1 cellular context compared by ENCODE assay signal in the genomic region with DNA sequence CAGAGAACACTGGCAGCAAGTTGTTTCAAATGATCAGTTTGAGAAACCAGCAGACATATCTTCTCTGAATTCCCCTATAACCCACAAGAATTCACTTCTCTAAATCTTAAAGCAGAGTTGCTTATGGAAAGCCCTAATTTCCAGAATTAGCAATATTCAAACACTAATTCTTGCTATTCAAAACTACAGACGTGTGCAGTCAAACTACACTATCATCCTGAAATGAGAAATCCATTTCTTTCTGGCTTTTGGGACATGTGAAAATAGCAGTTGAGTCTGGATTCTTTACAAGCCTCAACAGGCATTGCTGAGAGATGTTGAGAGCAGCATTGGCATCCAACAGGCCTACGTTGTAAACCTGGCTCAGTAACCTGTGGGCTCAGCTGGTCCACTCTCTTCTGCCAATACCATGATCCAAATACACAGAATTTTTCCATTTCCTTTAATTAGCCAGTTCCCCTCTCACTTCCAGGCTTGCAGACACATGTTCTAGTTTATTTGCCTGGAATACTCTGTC.
TF ChIP-seq lines count a peak whose summit lies in the region.

No MANE protein-coding gene starts in this region.

TF ChIP-seq in GM12878, 131 proteins besides CTCF, POLR2A, EP300 and RAD21 (continued from another document):
- TF ChIP-seq, protein P1, sequence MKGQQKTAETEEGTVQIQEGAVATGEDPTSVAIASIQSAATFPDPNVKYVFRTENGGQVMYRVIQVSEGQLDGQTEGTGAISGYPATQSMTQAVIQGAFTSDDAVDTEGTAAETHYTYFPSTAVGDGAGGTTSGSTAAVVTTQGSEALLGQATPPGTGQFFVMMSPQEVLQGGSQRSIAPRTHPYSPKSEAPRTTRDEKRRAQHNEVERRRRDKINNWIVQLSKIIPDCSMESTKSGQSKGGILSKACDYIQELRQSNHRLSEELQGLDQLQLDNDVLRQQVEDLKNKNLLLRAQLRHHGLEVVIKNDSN (IDR thresholded peaks at IDR 0.05; ENCODE audit: borderline replicate concordance, extremely low read length, insufficient read depth, low read depth, low read length) = no peak
- no peak for TF ChIP-seq BHLHE40 (IDR thresholded peaks at IDR 0.05; ENCODE audit: borderline replicate concordance in 1 of 2, low read depth in 2 of 2, low read length in 1 of 2)
